ENCODE assay signal across 23 cellular contexts in the genomic region with DNA sequence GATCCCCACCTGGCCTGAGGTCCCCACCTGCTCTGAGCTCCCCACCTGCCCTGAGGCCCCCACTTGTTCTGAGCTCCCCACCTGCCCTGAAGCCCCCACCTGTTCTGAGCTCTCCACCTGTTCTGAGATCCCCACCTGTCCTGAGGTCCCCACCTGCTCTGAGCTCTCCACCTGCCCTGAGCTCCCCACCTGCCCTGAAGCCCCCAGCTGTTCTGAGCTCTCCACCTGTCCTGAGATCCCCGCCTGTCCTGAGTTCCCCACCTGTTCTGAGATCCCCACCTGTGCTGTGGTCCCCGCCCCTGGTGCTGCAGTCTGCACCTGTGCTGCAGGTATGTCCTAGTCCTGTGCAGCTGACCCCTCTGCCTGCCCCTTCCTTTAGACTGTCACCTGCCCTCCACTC.
"Had no signal": no experiment of that assay in that cellular context is flagged by ENCODE, and none has a peak within 500 bp of the region (broad histone marks: within the 10 kb centered on the region; RNA-seq: fewer than 3 reads in every experiment).

No MANE protein-coding gene starts in this region.

- DNase-seq: activated B cell treated with CpG ODN at 0.5 μM for 24 hours; activated CD4-positive, alpha-beta T cell treated with anti-CD3 and anti-CD28 coated beads for 36 hours; activated CD4-positive, alpha-beta T cell treated with anti-CD3 and anti-CD28 coated beads, Interleukin-2, amount 50 U/mL, for 48 hours; activated T-cell treated with anti-CD3 and anti-CD28 coated beads, Interleukin-2, amount 50 U/mL, for 48 hours; anterior cingulate cortex; caudate nucleus; effector memory CD4-positive, alpha-beta T cell; foreskin melanocyte; kidney glomerular epithelial cell; left lung; naive thymus-derived CD4-positive, alpha-beta T cell; retina; stimulated activated CD4-positive, alpha-beta T cell treated with anti-CD3 and anti-CD28 coated beads, Interleukin-1b, Interleukin-23, amount 100 ng/mL, for 48 hours; upper lobe of left lung had no signal

- H3K4me3 Mint-ChIP-seq: activated B cell treated with CpG ODN at 0.5 μM for 24 hours; activated CD4-positive, alpha-beta T cell treated with anti-CD3 and anti-CD28 coated beads for 36 hours; activated naive CD4-positive, alpha-beta T cell treated with anti-CD3 and anti-CD28 coated beads, Interleukin-2, amount 50 U/mL, for 24 hours; brain; naive thymus-derived CD4-positive, alpha-beta T cell; neural crest cell; T-helper 1 cell treated with Interleukin-12 subunit alpha and Interleukin-12 subunit beta and Interleukin-4 antibody, amounts not matched to agents 30 μg/mL and 1 μg/mL, for 36 hours had no signal

- H3K27ac Mint-ChIP-seq: activated B cell treated with CpG ODN at 0.5 μM for 24 hours; activated CD4-positive, alpha-beta T cell treated with anti-CD3 and anti-CD28 coated beads for 36 hours; activated naive CD4-positive, alpha-beta T cell treated with anti-CD3 and anti-CD28 coated beads, Interleukin-2, amount 50 U/mL, for 24 hours; naive thymus-derived CD4-positive, alpha-beta T cell; progenitor cell of endocrine pancreas; T-helper 1 cell treated with Interleukin-12 subunit alpha and Interleukin-12 subunit beta and Interleukin-4 antibody, amounts not matched to agents 30 μg/mL and 1 μg/mL, for 36 hours had no signal

- H3K4me1 Mint-ChIP-seq: activated B cell treated with CpG ODN at 0.5 μM for 24 hours; activated CD4-positive, alpha-beta T cell treated with anti-CD3 and anti-CD28 coated beads for 36 hours; activated naive CD4-positive, alpha-beta T cell treated with anti-CD3 and anti-CD28 coated beads, Interleukin-2, amount 50 U/mL, for 24 hours; neural crest cell had no signal

- H3K9me3 Mint-ChIP-seq: T-helper 1 cell treated with Interleukin-12 subunit alpha and Interleukin-12 subunit beta and Interleukin-4 antibody, amounts not matched to agents 30 μg/mL and 1 μg/mL, for 36 hours had no signal

- H3K27me3 ChIP-seq: upper lobe of left lung had no signal

- H3K4me1 ChIP-seq: left lung, upper lobe of left lung had no signal

- H3K9me3 ChIP-seq: left lung, thoracic aorta, upper lobe of left lung had no signal

- H3K27ac ChIP-seq: left lung, thoracic aorta, upper lobe of left lung had no signal

- H3K4me3 ChIP-seq: left lung, lung, thoracic aorta, upper lobe of left lung had no signal

- ATAC-seq: activated CD4-positive, alpha-beta T cell treated with anti-CD3 and anti-CD28 coated beads for 36 hours; esophagus mucosa; left lung; naive thymus-derived CD4-positive, alpha-beta T cell had no signal

- H3K36me3 ChIP-seq: left lung, thoracic aorta, upper lobe of left lung had no signal

- H3K27me3 Mint-ChIP-seq: activated B cell treated with CpG ODN at 0.5 μM for 24 hours; activated CD4-positive, alpha-beta T cell treated with anti-CD3 and anti-CD28 coated beads for 36 hours; activated naive CD4-positive, alpha-beta T cell treated with anti-CD3 and anti-CD28 coated beads, Interleukin-2, amount 50 U/mL, for 24 hours had no signal

- FAIRE-seq: endothelial cell of umbilical vein had no signal
